ENCODE assay signal across 6 cellular contexts in the genomic region with DNA sequence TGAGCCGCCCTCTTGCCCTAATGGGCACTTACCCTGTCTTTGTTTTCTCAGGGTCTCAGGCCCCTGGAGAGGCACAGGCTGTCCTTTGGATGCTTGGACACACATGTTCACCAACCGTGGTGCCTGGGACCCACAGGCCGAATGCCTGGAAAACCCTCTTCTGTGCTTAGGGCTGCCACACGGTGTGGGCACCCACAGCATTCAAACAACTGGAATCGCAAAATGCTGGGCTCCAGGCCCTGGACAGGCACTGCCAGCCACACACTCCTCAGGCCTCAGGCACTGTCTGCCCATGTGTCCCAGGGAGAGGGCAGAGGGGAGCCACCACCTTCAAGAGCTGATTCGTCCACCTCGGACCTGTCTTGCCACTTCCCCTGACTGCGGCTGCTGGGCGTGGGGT.
"Had no signal": no experiment of that assay in that cellular context is flagged by ENCODE, and none has a peak within 500 bp of the region (broad histone marks: within the 10 kb centered on the region; RNA-seq: fewer than 3 reads in every experiment).

No MANE protein-coding gene starts in this region.

- H3K4me3 ChIP-seq: GM23338, K562 had no signal

- DNase-seq: H9, HCEC 1CT, IMR-90 had no signal

- FAIRE-seq: H54, K562 had no signal

- ATAC-seq: GM23338, K562 had no signal

- H2AFZ ChIP-seq: GM23338 had no signal

- H3K27ac Mint-ChIP-seq: GM23338 had no signal

- H3K4me2 ChIP-seq: GM23338 had no signal

- H3K4me3 Mint-ChIP-seq: GM23338, H9 had no signal
